Comparison of ENCODE assay signal across 16 cellular contexts in the genomic region with DNA sequence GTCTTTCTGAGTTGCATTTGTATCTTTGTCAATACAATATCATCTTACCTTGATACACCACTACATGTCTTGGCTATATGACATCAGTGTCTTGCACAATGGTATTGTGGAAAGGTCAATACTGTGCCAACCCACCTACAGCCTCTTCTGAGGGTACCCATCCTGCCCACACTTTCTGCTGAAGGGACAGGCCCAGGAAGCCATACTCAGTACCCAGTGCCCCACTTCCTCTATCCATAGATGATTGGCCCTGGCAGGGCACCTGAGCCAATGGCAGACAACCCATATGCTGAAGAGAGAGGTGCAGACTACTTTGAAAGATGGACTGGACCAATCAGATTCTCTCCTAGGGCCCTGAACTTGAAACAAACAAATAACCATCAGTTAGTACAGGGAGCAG.
DNase-seq lines count a peak whose midpoint lies in the region; ATAC-seq and TF ChIP-seq lines count a peak whose summit lies in the region.
"Had no signal": no experiment of that assay in that cellular context is flagged by ENCODE, and none has a peak within 500 bp of the region (broad histone marks: within the 10 kb centered on the region; RNA-seq: fewer than 3 reads in every experiment).

No MANE protein-coding gene starts in this region.

- H3K4me2 ChIP-seq in DOHH2 (ENCODE audit: low read length) (peak overlapping the region; percentile 73), Karpas-422 (ENCODE audit: low read depth, low read length, poor library complexity, severe bottlenecking) (peak overlapping the region; percentile 11)

- H3K9me3 Mint-ChIP-seq in activated T-helper 2 cell treated with anti-CD3 and anti-CD28 coated beads, Interferon-gamma antibody, Interleukin-2, Interleukin-4, amounts not matched to agents 10 μg/mL and 5 μg/mL and 100 μg/mL, durations not matched to agents 14 hours and 24 hours and 36 hours: peaks cover 13% of the 10 kb centered on the region
- no peaks in the 10 kb centered on the region for H3K9me3 Mint-ChIP-seq in stimulated activated naive CD8-positive, alpha-beta T cell treated with anti-CD3 and anti-CD28 coated beads, Interleukin-15, Interleukin-2, amounts not matched to agents 100 ng/mL and 50 ng/mL, for 24 hours
- peaks cover 0 to 13% (median 0%) of the 10 kb centered on the region in 11 donors for H3K9me3 Mint-ChIP-seq in naive thymus-derived CD4-positive, alpha-beta T cell

- H3K36me3 Mint-ChIP-seq in activated T-helper 2 cell treated with anti-CD3 and anti-CD28 coated beads, Interferon-gamma antibody, Interleukin-2, Interleukin-4, amounts not matched to agents 10 μg/mL and 5 μg/mL and 100 μg/mL, durations not matched to agents 14 hours and 24 hours and 36 hours (ENCODE audit: low read depth): no peaks in the 10 kb centered on the region
- no peaks in the 10 kb centered on the region for H3K36me3 Mint-ChIP-seq in stimulated activated naive CD8-positive, alpha-beta T cell treated with anti-CD3 and anti-CD28 coated beads, Interleukin-15, Interleukin-2, amounts not matched to agents 100 ng/mL and 50 ng/mL, for 24 hours (ENCODE audit: low read depth)
- peaks cover 0 to 4% (median 0%) of the 10 kb centered on the region in 5 donors for H3K36me3 Mint-ChIP-seq in naive thymus-derived CD4-positive, alpha-beta T cell

- H3K27ac ChIP-seq in DOHH2 (ENCODE audit: low read depth, low read length): peak overlapping the region; percentile 98
- peak overlapping the region; percentile 70 for H3K27ac ChIP-seq in Karpas-422 (ENCODE audit: low read length)
- no peak overlapping the region for H3K27ac ChIP-seq in naive thymus-derived CD4-positive, alpha-beta T cell (ENCODE audit: low read depth, low read length)

- peaks cover 47% of the 10 kb centered on the region for H3K4me1 Mint-ChIP-seq in activated T-helper 2 cell treated with anti-CD3 and anti-CD28 coated beads, Interferon-gamma antibody, Interleukin-2, Interleukin-4, amounts not matched to agents 10 μg/mL and 5 μg/mL and 100 μg/mL, durations not matched to agents 14 hours and 24 hours and 36 hours (ENCODE audit: low read depth)
- H3K4me1 Mint-ChIP-seq in stimulated activated naive CD8-positive, alpha-beta T cell treated with anti-CD3 and anti-CD28 coated beads, Interleukin-15, Interleukin-2, amounts not matched to agents 100 ng/mL and 50 ng/mL, for 24 hours (ENCODE audit: low read depth): peaks cover 71% of the 10 kb centered on the region
- H3K4me1 Mint-ChIP-seq in naive thymus-derived CD4-positive, alpha-beta T cell: peaks cover 0 to 9% (median 0%) of the 10 kb centered on the region in 7 donors

- H3K9ac ChIP-seq in Karpas-422 (ENCODE audit: low read length): no peak overlapping the region

- peaks cover 28% of the 10 kb centered on the region for H3F3A ChIP-seq in DOHH2 (ENCODE audit: control insufficient read depth, insufficient read depth)

- no peaks in the 10 kb centered on the region for H3K27me3 Mint-ChIP-seq in activated T-helper 2 cell treated with anti-CD3 and anti-CD28 coated beads, Interferon-gamma antibody, Interleukin-2, Interleukin-4, amounts not matched to agents 10 μg/mL and 5 μg/mL and 100 μg/mL, durations not matched to agents 14 hours and 24 hours and 36 hours (ENCODE audit: low read depth)
- H3K27me3 Mint-ChIP-seq in stimulated activated naive CD8-positive, alpha-beta T cell treated with anti-CD3 and anti-CD28 coated beads, Interleukin-15, Interleukin-2, amounts not matched to agents 100 ng/mL and 50 ng/mL, for 24 hours: peaks cover 7% of the 10 kb centered on the region
- H3K27me3 Mint-ChIP-seq in naive thymus-derived CD4-positive, alpha-beta T cell: peaks cover 0 to 4% (median 0%) of the 10 kb centered on the region in 5 donors

- intact Hi-C loops in activated T-helper 2 cell treated with anti-CD3 and anti-CD28 coated beads, Interferon-gamma antibody, Interleukin-2, Interleukin-4, amounts not matched to agents 10 μg/mL and 5 μg/mL and 100 μg/mL, durations not matched to agents 14 hours and 24 hours and 36 hours (cut with micrococcal nuclease): loop anchor here (1.0 to 2.0 kb wide), 3 partner anchors 15 to 29 kb away; no protein-coding TSS in a partner anchor
- intact Hi-C loops in naive thymus-derived CD4-positive, alpha-beta T cell (cut with micrococcal nuclease): no loop called here

- H3K4me3 ChIP-seq in DOHH2 (ENCODE audit: low read length) (peak overlapping the region; percentile 59), Karpas-422 (ENCODE audit: low read length) (no peak overlapping the region)
- H3K4me3 ChIP-seq in naive thymus-derived CD4-positive, alpha-beta T cell (ENCODE audit: low read length): no peak overlapping the region

- peak overlapping the region; percentile 46 for H3K27ac Mint-ChIP-seq in activated T-helper 2 cell treated with anti-CD3 and anti-CD28 coated beads, Interferon-gamma antibody, Interleukin-2, Interleukin-4, amounts not matched to agents 10 μg/mL and 5 μg/mL and 100 μg/mL, durations not matched to agents 14 hours and 24 hours and 36 hours
- peak overlapping the region; percentile 64 for H3K27ac Mint-ChIP-seq in stimulated activated naive CD8-positive, alpha-beta T cell treated with anti-CD3 and anti-CD28 coated beads, Interleukin-15, Interleukin-2, amounts not matched to agents 100 ng/mL and 50 ng/mL, for 24 hours
- no peak overlapping the region for H3K27ac Mint-ChIP-seq in naive thymus-derived CD4-positive, alpha-beta T cell

- TF ChIP-seq CTCF in DOHH2 (IDR thresholded peaks at IDR 0.05; ENCODE audit: low read depth, low read length, poor library complexity, severe bottlenecking): no peak
- no peak for TF ChIP-seq CTCF in GM13976 (IDR thresholded peaks at IDR 0.05; ENCODE audit: borderline replicate concordance, control extremely low read depth, extremely low read depth, insufficient read depth, missing control alignments)

- no peak for ATAC-seq in naive thymus-derived CD4-positive, alpha-beta T cell
- ATAC-seq: HepG2 had no signal

- CTCF ChIA-PET in naive thymus-derived CD4-positive, alpha-beta T cell (lab: Charles Lee): no interaction called here

- H3K36me3 ChIP-seq in DOHH2 (ENCODE audit: control insufficient read depth, low read length) (peaks cover 11% of the 10 kb centered on the region), Karpas-422 (ENCODE audit: insufficient read depth, low read length) (no peaks in the 10 kb centered on the region)
- H3K36me3 ChIP-seq in naive thymus-derived CD4-positive, alpha-beta T cell (ENCODE audit: control insufficient read depth in 2 of 3, insufficient read depth in 3 of 3, low read length in 3 of 3): no peaks in the 10 kb centered on the region

- POLR2A ChIA-PET in naive thymus-derived CD4-positive, alpha-beta T cell (lab: Charles Lee): interaction anchor here (0.6 kb wide), 1 partner anchor 123 kb away, joined by 3 read pairs; no protein-coding TSS in a partner anchor

- no peaks in the 10 kb centered on the region for H3K9me3 ChIP-seq in DOHH2 (ENCODE audit: control insufficient read depth, insufficient read depth, low read length)
- H3K9me3 ChIP-seq in Karpas-422 (ENCODE audit: low read length): no peaks in the 10 kb centered on the region
- no peaks in the 10 kb centered on the region for H3K9me3 ChIP-seq in naive thymus-derived CD4-positive, alpha-beta T cell (ENCODE audit: control insufficient read depth in 2 of 3, low read length in 3 of 3)

- H3K4me3 Mint-ChIP-seq in activated T-helper 2 cell treated with anti-CD3 and anti-CD28 coated beads, Interferon-gamma antibody, Interleukin-2, Interleukin-4, amounts not matched to agents 10 μg/mL and 5 μg/mL and 100 μg/mL, durations not matched to agents 14 hours and 24 hours and 36 hours (ENCODE audit: low read depth): no peak overlapping the region
- peak overlapping the region; percentile 42 for H3K4me3 Mint-ChIP-seq in stimulated activated naive CD8-positive, alpha-beta T cell treated with anti-CD3 and anti-CD28 coated beads, Interleukin-15, Interleukin-2, amounts not matched to agents 100 ng/mL and 50 ng/mL, for 24 hours
- H3K4me3 Mint-ChIP-seq in naive thymus-derived CD4-positive, alpha-beta T cell: no peak overlapping the region

- no peaks in the 10 kb centered on the region for H3K9me2 ChIP-seq in DOHH2 (replicated peaks; ENCODE audit: control insufficient read depth, low read length)
- H3K9me2 ChIP-seq in Karpas-422 (replicated peaks; ENCODE audit: insufficient read depth, low read length): no peaks in the 10 kb centered on the region

- H3K27me3 ChIP-seq in DOHH2 (ENCODE audit: control insufficient read depth, low read length) (no peaks in the 10 kb centered on the region), Karpas-422 (ENCODE audit: low read length) (no peaks in the 10 kb centered on the region)
- H3K27me3 ChIP-seq in naive thymus-derived CD4-positive, alpha-beta T cell (ENCODE audit: control insufficient read depth in 2 of 2, insufficient read depth in 2 of 2, low read length in 2 of 2): no peaks in the 10 kb centered on the region

- no peaks in the 10 kb centered on the region for H4K20me1 ChIP-seq in DOHH2 (ENCODE audit: control insufficient read depth, insufficient read depth, low read depth, low read length)
- no peaks in the 10 kb centered on the region for H4K20me1 ChIP-seq in Karpas-422 (ENCODE audit: insufficient read depth, low read depth, low read length)

- no peak overlapping the region for H2AFZ ChIP-seq in Karpas-422 (ENCODE audit: low read length)

- DNase-seq in Karpas-422 (peak; percentile 65), GM13976 (ENCODE audit: low spot score) (no peak), AML-193 (lab: John Stamatoyannopoulos, UW) (no peak)
- DNase-seq in activated T-helper 2 cell treated with anti-CD3 and anti-CD28 coated beads, Interferon-gamma antibody, Interleukin-2, Interleukin-4, amounts not matched to agents 10 μg/mL and 5 μg/mL and 100 μg/mL, durations not matched to agents 14 hours and 24 hours and 36 hours (ENCODE audit: low spot score): no peak
- DNase-seq in naive thymus-derived CD4-positive, alpha-beta T cell: no peak
- DNase-seq: C1 segment of cervical spinal cord, DMS53, NCI-H1105 treated with DMSO at 0.1 percent for 48 hours, NCI-H187, NCI-H2171, NCI-H446 treated with DMSO at 0.1 percent for 48 hours, NCI-H748 treated with DMSO at 0.1 percent for 48 hours, SHP77 treated with DMSO at 0.1 percent for 48 hours had no signal

- H3K4me1 ChIP-seq in DOHH2 (ENCODE audit: control insufficient read depth, low read length) (peaks cover 91% of the 10 kb centered on the region), Karpas-422 (ENCODE audit: low read length) (peaks cover 39% of the 10 kb centered on the region)
- peaks cover 0 to 3% of the 10 kb centered on the region in 2 donors for H3K4me1 ChIP-seq in naive thymus-derived CD4-positive, alpha-beta T cell (ENCODE audit: control insufficient read depth in 2 of 2, insufficient read depth in 2 of 2, low read length in 2 of 2)

- in situ Hi-C loops in GM13976 (cut with MboI; ENCODE audit: low sequenced_read_pairs, unreplicated experiment): no loop called here

- H3K79me2 ChIP-seq in DOHH2 (ENCODE audit: control insufficient read depth, low read length) (no peaks in the 10 kb centered on the region), Karpas-422 (ENCODE audit: low read length) (no peaks in the 10 kb centered on the region)

Comparison
In these comparisons a context has a peak if more than half of its experiments do, and no peak if none do; other contexts are left out.
1. H3K27ac Mint-ChIP-seq: peak in activated T-helper 2 cell treated with anti-CD3 and anti-CD28 coated beads, Interferon-gamma antibody, Interleukin-2, Interleukin-4, amounts not matched to agents 10 μg/mL and 5 μg/mL and 100 μg/mL, durations not matched to agents 14 hours and 24 hours and 36 hours (single experiment) and stimulated activated naive CD8-positive, alpha-beta T cell treated with anti-CD3 and anti-CD28 coated beads, Interleukin-15, Interleukin-2, amounts not matched to agents 100 ng/mL and 50 ng/mL, for 24 hours (single experiment); none in naive thymus-derived CD4-positive, alpha-beta T cell (0 of 9).